In genomic region chr6:50147371-50147770, GRCh38 we compare ENCODE assay signal across 2 cellular contexts.
TF ChIP-seq lines count a peak whose summit lies in the region.

No MANE protein-coding gene starts in this region.

TF ChIP-seq in IMR-90, 13 proteins besides CTCF, POLR2A, EP300 and RAD21 (continued from another document):
- TF ChIP-seq USF2 (IDR thresholded peaks at IDR 0.05; ENCODE audit: low read depth, low read length), result no peak
- TF ChIP-seq BHLHE40 (IDR thresholded peaks at IDR 0.05; ENCODE audit: low read depth, low read length), result no peak
- no peak for TF ChIP-seq CHD1 (IDR thresholded peaks at IDR 0.05; ENCODE audit: low read depth, low read length)
- no peak for TF ChIP-seq MAFK (IDR thresholded peaks at IDR 0.05; ENCODE audit: low read depth, low read length)
- no peak for TF ChIP-seq NFE2L2 (IDR thresholded peaks at IDR 0.05; ENCODE audit: low read depth, low read length)
- TF ChIP-seq MXI1 (IDR thresholded peaks at IDR 0.05; ENCODE audit: borderline replicate concordance, low read depth, low read length), result no peak

TF ChIP-seq in SK-N-SH treated with all-trans-retinoic acid at 6 μM for 48 hours, 23 proteins besides CTCF, POLR2A, EP300 and RAD21 (continued from another document):
- TF ChIP-seq ZNF70 (CRISPR knock-in tag; IDR thresholded peaks at IDR 0.05) (no peak), POU6F1 (CRISPR knock-in tag; IDR thresholded peaks at IDR 0.05; ENCODE audit: borderline replicate concordance, low read depth) (no peak), ZFP3 (CRISPR knock-in tag; IDR thresholded peaks at IDR 0.05) (no peak), GLIS3 (CRISPR knock-in tag; IDR thresholded peaks at IDR 0.05) (no peak), ISL1 (CRISPR knock-in tag; IDR thresholded peaks at IDR 0.05) (no peak), ESRRG (CRISPR knock-in tag; IDR thresholded peaks at IDR 0.05) (no peak), PPARA (CRISPR knock-in tag; IDR thresholded peaks at IDR 0.05; ENCODE audit: borderline replicate concordance) (no peak), CSRNP3 (CRISPR knock-in tag; IDR thresholded peaks at IDR 0.05) (no peak), ZNF565 (CRISPR knock-in tag; conservative IDR thresholded peaks at IDR 0.05; ENCODE audit: low read depth) (no peak)
TF ChIP-seq in SK-N-SH treated with all-trans-retinoic acid at 6 μM for 48 hours: peak in this region for 0.
